Comparison of ENCODE assay signal across 13 cellular contexts in the genomic region with DNA sequence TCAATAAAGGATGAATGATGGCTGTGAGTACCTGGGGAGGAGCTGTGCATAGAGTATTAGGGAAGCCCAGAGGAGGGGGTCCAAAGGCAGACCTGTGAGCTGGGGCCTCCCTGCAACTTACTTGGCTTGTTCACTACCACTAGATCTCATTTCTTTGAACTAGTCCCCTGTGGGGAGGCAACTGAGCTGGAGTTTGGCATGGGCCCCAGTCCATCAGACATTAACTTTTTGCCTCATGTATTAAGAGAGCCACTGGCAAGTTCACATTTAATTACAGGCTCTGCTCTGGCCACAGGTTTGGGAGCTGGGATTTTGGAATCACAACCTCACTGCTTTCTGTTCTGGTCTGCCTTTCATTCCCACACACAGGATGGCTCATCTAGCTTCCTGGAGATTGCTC.
DNase-seq lines count a peak whose midpoint lies in the region; ATAC-seq and TF ChIP-seq lines count a peak whose summit lies in the region.
"Had no signal": no experiment of that assay in that cellular context is flagged by ENCODE, and none has a peak within 500 bp of the region (broad histone marks: within the 10 kb centered on the region; RNA-seq: fewer than 3 reads in every experiment).

No MANE protein-coding gene starts in this region.

- intact Hi-C loops in tibial artery (cut with DNase I; ENCODE audit: low total_unique reads): no loop called here

- H3K27ac ChIP-seq in muscle layer of colon (ENCODE audit: low read depth, low read length): peak overlapping the region; percentile 23
- H3K27ac ChIP-seq in tibial artery: peak overlapping the region; percentile 29 to 32
- H3K27ac ChIP-seq: WERI-Rb-1 had no signal

- no peak overlapping the region for H3K4me3 ChIP-seq in MG63
- peak overlapping the region; percentile 32 for H3K4me3 ChIP-seq in epithelial cell of proximal tubule (ENCODE audit: low read depth, low read length)
- no peak overlapping the region for H3K4me3 ChIP-seq in muscle layer of colon (ENCODE audit: low read depth in 1 of 2, low read length in 2 of 2)
- H3K4me3 ChIP-seq in tibial artery: no peak overlapping the region

- H3K9ac ChIP-seq in muscle layer of colon (ENCODE audit: low read length): no peak overlapping the region

- H3K4me1 ChIP-seq in muscle layer of colon (ENCODE audit: insufficient read depth, low read length): peaks cover 15% of the 10 kb centered on the region
- H3K4me1 ChIP-seq in tibial artery: peaks cover 0 to 16% (median 8%) of the 10 kb centered on the region in 4 donors

- ATAC-seq in GM21360 (IDR thresholded peaks at IDR 0.05; ENCODE audit: unreplicated experiment): no peak
- no peak for ATAC-seq in GM21619 (IDR thresholded peaks at IDR 0.05; ENCODE audit: unreplicated experiment)
- ATAC-seq: stimulated activated effector memory CD8-positive, alpha-beta T cell treated with anti-CD3 and anti-CD28 coated beads, Interleukin-12 subunit alpha, Interleukin-12 subunit beta, amount 100 ng/mL, for 72 hours had no signal

- no peaks in the 10 kb centered on the region for H3K27me3 ChIP-seq in MG63
- H3K27me3 ChIP-seq in muscle layer of colon (ENCODE audit: control insufficient read depth in 1 of 2, insufficient read depth in 2 of 2, low read length in 2 of 2): no peaks in the 10 kb centered on the region
- H3K27me3 ChIP-seq in tibial artery: no peaks in the 10 kb centered on the region

- DNase-seq in MG63: peak; percentile 32
- DNase-seq in epithelial cell of proximal tubule (ENCODE audit: low read depth): peak; percentile 52
- DNase-seq in tibial artery: no peak
- no peak for DNase-seq in activated CD4-positive, alpha-beta T cell treated with anti-CD3 and anti-CD28 coated beads for 48 hours
- no peak for DNase-seq in T-helper 9 cell
- DNase-seq: C1 segment of cervical spinal cord; NCI-H187; stimulated activated CD4-positive, alpha-beta T cell treated with anti-CD3 and anti-CD28 coated beads, Interleukin-2, amount 100 ng/mL, for 24 hours; WERI-Rb-1 had no signal

- H3K36me3 ChIP-seq in MG63: no peaks in the 10 kb centered on the region
- no peaks in the 10 kb centered on the region for H3K36me3 ChIP-seq in muscle layer of colon (ENCODE audit: insufficient read depth, low read length)
- no peaks in the 10 kb centered on the region for H3K36me3 ChIP-seq in tibial artery
- H3K36me3 ChIP-seq: WERI-Rb-1 had no signal

- no peak for TF ChIP-seq CTCF in epithelial cell of proximal tubule (conservative IDR thresholded peaks at IDR 0.05; ENCODE audit: low read depth, low read length)
- TF ChIP-seq CTCF in tibial artery (IDR thresholded peaks at IDR 0.05): no peak

- H3K9me3 ChIP-seq in MG63 (0 out of 2 replicates have a peak, but pooled peaks cover 2% of the 10 kb centered on the region), muscle layer of colon (ENCODE audit: low read length) (no peaks in the 10 kb centered on the region), tibial artery (peaks cover 0 to 9% (median 0%) of the 10 kb centered on the region in 3 donors)

Comparison
In these comparisons a context has a peak if more than half of its experiments do, and no peak if none do; other contexts are left out.
1. DNase-seq: peak in MG63 (single experiment) and epithelial cell of proximal tubule (single experiment); none in tibial artery (0 of 2), activated CD4-positive, alpha-beta T cell treated with anti-CD3 and anti-CD28 coated beads for 48 hours (single experiment) and T-helper 9 cell (single experiment).